ENCODE assay signal across 2 cellular contexts in genomic region chr14:96762650-96763049, GRCh38.
TF ChIP-seq lines count a peak whose summit lies in the region.

No MANE protein-coding gene starts in this region.

TF ChIP-seq in A549, 52 proteins besides CTCF, POLR2A, EP300 and RAD21 (continued from another document):
- TF ChIP-seq, protein P1, sequence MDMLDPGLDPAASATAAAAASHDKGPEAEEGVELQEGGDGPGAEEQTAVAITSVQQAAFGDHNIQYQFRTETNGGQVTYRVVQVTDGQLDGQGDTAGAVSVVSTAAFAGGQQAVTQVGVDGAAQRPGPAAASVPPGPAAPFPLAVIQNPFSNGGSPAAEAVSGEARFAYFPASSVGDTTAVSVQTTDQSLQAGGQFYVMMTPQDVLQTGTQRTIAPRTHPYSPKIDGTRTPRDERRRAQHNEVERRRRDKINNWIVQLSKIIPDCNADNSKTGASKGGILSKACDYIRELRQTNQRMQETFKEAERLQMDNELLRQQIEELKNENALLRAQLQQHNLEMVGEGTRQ (IDR thresholded peaks at IDR 0.05), result peak; percentile 79
TF ChIP-seq in A549: peak in this region for 1.

TF ChIP-seq in Ishikawa, 13 proteins besides CTCF, POLR2A, EP300 and RAD21 (continued from another document):
- TF ChIP-seq, protein P2, sequence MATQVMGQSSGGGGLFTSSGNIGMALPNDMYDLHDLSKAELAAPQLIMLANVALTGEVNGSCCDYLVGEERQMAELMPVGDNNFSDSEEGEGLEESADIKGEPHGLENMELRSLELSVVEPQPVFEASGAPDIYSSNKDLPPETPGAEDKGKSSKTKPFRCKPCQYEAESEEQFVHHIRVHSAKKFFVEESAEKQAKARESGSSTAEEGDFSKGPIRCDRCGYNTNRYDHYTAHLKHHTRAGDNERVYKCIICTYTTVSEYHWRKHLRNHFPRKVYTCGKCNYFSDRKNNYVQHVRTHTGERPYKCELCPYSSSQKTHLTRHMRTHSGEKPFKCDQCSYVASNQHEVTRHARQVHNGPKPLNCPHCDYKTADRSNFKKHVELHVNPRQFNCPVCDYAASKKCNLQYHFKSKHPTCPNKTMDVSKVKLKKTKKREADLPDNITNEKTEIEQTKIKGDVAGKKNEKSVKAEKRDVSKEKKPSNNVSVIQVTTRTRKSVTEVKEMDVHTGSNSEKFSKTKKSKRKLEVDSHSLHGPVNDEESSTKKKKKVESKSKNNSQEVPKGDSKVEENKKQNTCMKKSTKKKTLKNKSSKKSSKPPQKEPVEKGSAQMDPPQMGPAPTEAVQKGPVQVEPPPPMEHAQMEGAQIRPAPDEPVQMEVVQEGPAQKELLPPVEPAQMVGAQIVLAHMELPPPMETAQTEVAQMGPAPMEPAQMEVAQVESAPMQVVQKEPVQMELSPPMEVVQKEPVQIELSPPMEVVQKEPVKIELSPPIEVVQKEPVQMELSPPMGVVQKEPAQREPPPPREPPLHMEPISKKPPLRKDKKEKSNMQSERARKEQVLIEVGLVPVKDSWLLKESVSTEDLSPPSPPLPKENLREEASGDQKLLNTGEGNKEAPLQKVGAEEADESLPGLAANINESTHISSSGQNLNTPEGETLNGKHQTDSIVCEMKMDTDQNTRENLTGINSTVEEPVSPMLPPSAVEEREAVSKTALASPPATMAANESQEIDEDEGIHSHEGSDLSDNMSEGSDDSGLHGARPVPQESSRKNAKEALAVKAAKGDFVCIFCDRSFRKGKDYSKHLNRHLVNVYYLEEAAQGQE (IDR thresholded peaks at IDR 0.05; ENCODE audit: low read depth), result no peak
